ENCODE assay signal across 8 cellular contexts in the genomic region with DNA sequence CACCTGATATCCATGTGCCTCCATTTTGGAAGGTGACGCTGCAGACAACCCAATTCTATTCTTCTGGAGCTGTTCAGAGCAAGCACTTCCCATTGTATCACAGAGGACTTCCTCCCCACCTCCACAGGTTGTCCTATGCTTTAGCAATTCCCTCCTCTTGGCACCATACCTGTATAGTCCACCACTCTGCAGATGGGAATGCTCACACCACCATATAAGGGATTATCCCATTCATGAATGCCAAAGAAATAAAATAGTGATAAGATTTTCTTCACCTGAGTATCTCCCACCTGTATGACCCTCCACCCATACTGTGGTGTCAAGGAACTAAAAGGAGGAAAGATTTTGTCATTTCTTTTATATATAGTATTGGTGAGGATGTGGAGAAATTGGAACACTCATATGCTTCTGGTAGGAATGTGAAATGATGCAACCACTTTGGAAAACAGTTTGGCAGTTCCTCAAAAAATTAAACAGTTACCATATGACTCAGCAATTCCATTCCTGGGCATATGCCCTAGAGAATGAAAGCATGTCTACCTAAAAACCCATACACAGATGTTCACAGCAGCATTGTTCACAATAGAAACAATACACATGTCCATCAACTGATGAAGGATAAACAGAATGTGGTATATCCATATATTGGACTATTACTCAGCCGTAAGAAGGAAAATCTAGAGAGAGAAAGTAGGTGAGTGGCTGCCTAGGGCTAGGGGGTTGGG.
A peak's percentile ranks its signal among the peaks of the same experiment; 100 is the strongest.
DNase-seq lines count a peak whose midpoint lies in the region; ATAC-seq and TF ChIP-seq lines count a peak whose summit lies in the region.
"Had no signal": no experiment of that assay in that cellular context is flagged by ENCODE, and none has a peak within 500 bp of the region (broad histone marks: within the 10 kb centered on the region; RNA-seq: fewer than 3 reads in every experiment).

No MANE protein-coding gene starts in this region.

- no peaks in the 10 kb centered on the region for H3K4me1 ChIP-seq in OCI-LY7 (ENCODE audit: insufficient read depth, low read length, poor library complexity, severe bottlenecking)
- H3K4me1 ChIP-seq in ascending aorta = no peaks in the 10 kb centered on the region

- POLR2A ChIA-PET in OCI-LY7 (lab: Charles Lee) = interaction anchor here (0.7 kb wide), 1 partner anchor 46 kb away, joined by 3 read pairs; no protein-coding TSS in a partner anchor

- H3K4me3 ChIP-seq in epithelial cell of proximal tubule (ENCODE audit: low read depth, low read length) (no peak overlapping the region), OCI-LY7 (ENCODE audit: low read depth, low read length, poor library complexity, severe bottlenecking) (no peak overlapping the region), ascending aorta (no peak overlapping the region)

- no peaks in the 10 kb centered on the region for H4K20me1 ChIP-seq in OCI-LY7 (ENCODE audit: insufficient read depth, low read length)

- BruUV-seq in OCI-LY7 (replicated peaks; lab: Mats Ljungman, UMichigan) = no TSS peak

- CTCF ChIA-PET in OCI-LY7 (lab: Charles Lee; ENCODE audit: unreplicated experiment) = no interaction called here

- H3K36me3 ChIP-seq in OCI-LY7 (ENCODE audit: insufficient read depth, low read length) (no peaks in the 10 kb centered on the region), ascending aorta (no peaks in the 10 kb centered on the region)

- no peaks in the 10 kb centered on the region for H3K27me3 ChIP-seq in ascending aorta

- H3K27ac ChIP-seq in OCI-LY7 (ENCODE audit: low read depth, low read length, poor library complexity, severe bottlenecking) (no peak overlapping the region), ascending aorta (no peak overlapping the region)

- no peaks in the 10 kb centered on the region for H3K9me2 ChIP-seq in OCI-LY7 (ENCODE audit: insufficient read depth, low read length)

- peak; percentile 55 for ATAC-seq in sciatic nerve
- no peak for ATAC-seq in HG02884 (IDR thresholded peaks at IDR 0.05; ENCODE audit: unreplicated experiment)

- TF ChIP-seq CTCF in epithelial cell of proximal tubule (conservative IDR thresholded peaks at IDR 0.05; ENCODE audit: low read depth, low read length) (no peak), OCI-LY7 (conservative IDR thresholded peaks at IDR 0.05; ENCODE audit: low read length) (no peak), ascending aorta (IDR thresholded peaks at IDR 0.05) (no peak)

- H2AFZ ChIP-seq in OCI-LY7 (ENCODE audit: low read length) = no peak overlapping the region

- no peaks in the 10 kb centered on the region for H3K79me2 ChIP-seq in OCI-LY7 (ENCODE audit: insufficient read depth, low read depth, low read length)

- DNase-seq in GM04504 (ENCODE audit: low read depth) (peak; percentile 73), OCI-M1 (lab: John Stamatoyannopoulos, UW) (peak; percentile 29), epithelial cell of proximal tubule (ENCODE audit: low read depth) (peak; percentile 64), sciatic nerve (ENCODE audit: low spot score) (no peak), OCI-LY7 (ENCODE audit: low spot score) (no peak), ascending aorta (ENCODE audit: low spot score in 2 of 2) (no peak)
- DNase-seq: stimulated activated CD4-positive, alpha-beta T cell treated with anti-CD3 and anti-CD28 coated beads, Interleukin-2, amount 100 ng/mL, for 24 hours had no signal

- intact Hi-C loops in sciatic nerve (cut with DNase I) (no loop called here), OCI-LY7 (cut with micrococcal nuclease; ENCODE audit: unreplicated experiment) (no loop called here), ascending aorta (cut with DNase I) (no loop called here)

- H3K9me3 ChIP-seq in OCI-LY7 (ENCODE audit: low read length) (no peaks in the 10 kb centered on the region), ascending aorta (no peaks in the 10 kb centered on the region)

- no peak overlapping the region for H3K4me2 ChIP-seq in OCI-LY7 (ENCODE audit: low read length)

Comparison
In these comparisons a context has a peak if more than half of its experiments do, and no peak if none do; other contexts are left out.
1. DNase-seq: peak in GM04504 (single experiment), OCI-M1 (single experiment) and epithelial cell of proximal tubule (single experiment); none in sciatic nerve (single experiment), OCI-LY7 (single experiment) and ascending aorta (0 of 2).